10 cellular contexts compared by ENCODE assay signal in genomic region chr15:74773731-74774252, GRCh38. TPM values are rescaled to one million over a fixed set of nuclear protein-coding genes. Genes with fewer than 3 reads are reported as not detected.
A peak's percentile ranks its signal among the peaks of the same experiment; 100 is the strongest.
DNase-seq lines count a peak whose midpoint lies in the region; ATAC-seq and TF ChIP-seq lines count a peak whose summit lies in the region.
"Had no signal": no experiment of that assay in that cellular context is flagged by ENCODE, and none has a peak within 500 bp of the region (broad histone marks: within the 10 kb centered on the region; RNA-seq: fewer than 3 reads in every experiment).

No MANE protein-coding gene starts in this region.

- H3K27me3 ChIP-seq in neural progenitor cell, result peaks cover 16% of the 10 kb centered on the region
- H3K27me3 ChIP-seq: pancreas had no signal

- no peaks in the 10 kb centered on the region for H3K9me3 ChIP-seq in neural progenitor cell (ENCODE audit: low read depth)
- H3K9me3 ChIP-seq: pancreas had no signal

- H3K36me3 ChIP-seq in neural progenitor cell, result no peaks in the 10 kb centered on the region
- H3K36me3 ChIP-seq: pancreas had no signal

- peaks cover 28% of the 10 kb centered on the region for H3K4me1 ChIP-seq in neural progenitor cell
- H3K4me1 ChIP-seq: pancreas had no signal

- no peak for ATAC-seq in GM19452 (IDR thresholded peaks at IDR 0.05; ENCODE audit: unreplicated experiment)
- ATAC-seq in HG03432 (IDR thresholded peaks at IDR 0.05; ENCODE audit: unreplicated experiment), result no peak
- ATAC-seq: pancreas had no signal

- no peak overlapping the region for H3K9ac ChIP-seq in neural progenitor cell

- peak overlapping the region; percentile 50 for H3K27ac Mint-ChIP-seq in T-helper 2 cell treated with Interferon-gamma antibody and Interleukin-4, amounts not matched to agents 5 μg/mL and 100 μg/mL, for 36 hours
- H3K27ac Mint-ChIP-seq in neural progenitor cell, result peak overlapping the region; percentile 94

- no peak for DNase-seq in T-helper 2 cell treated with Interferon-gamma antibody and Interleukin-4, amounts not matched to agents 5 μg/mL and 100 μg/mL, for 36 hours (ENCODE audit: low spot score)
- no peak for DNase-seq in T-helper 2 cell
- DNase-seq in NAMALWA (ENCODE audit: low spot score), result peak; percentile 31
- peak; percentile 26 for DNase-seq in astrocyte of the hippocampus (ENCODE audit: low read depth, low spot score)
- peak; percentile 73 for DNase-seq in neural progenitor cell (ENCODE audit: low spot score)
- DNase-seq in DMS53 treated with DMSO at 0.1 percent for 48 hours (lab: John Stamatoyannopoulos, UW; ENCODE audit: unreplicated experiment), result no peak
- DNase-seq: NCI-H2029, pancreas had no signal

- no peak overlapping the region for H3K4me3 Mint-ChIP-seq in T-helper 2 cell treated with Interferon-gamma antibody and Interleukin-4, amounts not matched to agents 5 μg/mL and 100 μg/mL, for 36 hours
- peak overlapping the region; percentile 52 for H3K4me3 Mint-ChIP-seq in neural progenitor cell

- peaks cover 26% of the 10 kb centered on the region for H3F3A ChIP-seq in neural progenitor cell (ENCODE audit: low read depth)

- H3K4me1 Mint-ChIP-seq in T-helper 2 cell treated with Interferon-gamma antibody and Interleukin-4, amounts not matched to agents 5 μg/mL and 100 μg/mL, for 36 hours (ENCODE audit: low read depth), result peaks cover 62% of the 10 kb centered on the region
- peaks cover 63% of the 10 kb centered on the region for H3K4me1 Mint-ChIP-seq in neural progenitor cell

- H3K79me2 ChIP-seq in neural progenitor cell (ENCODE audit: low read depth), result no peaks in the 10 kb centered on the region

- peaks cover under 1% of the 10 kb centered on the region for H3K27me3 Mint-ChIP-seq in T-helper 2 cell treated with Interferon-gamma antibody and Interleukin-4, amounts not matched to agents 5 μg/mL and 100 μg/mL, for 36 hours (ENCODE audit: low read depth)
- H3K27me3 Mint-ChIP-seq in neural progenitor cell (ENCODE audit: insufficient read depth, low read depth), result peaks cover 21% of the 10 kb centered on the region

- peaks cover 3% of the 10 kb centered on the region for H3K36me3 Mint-ChIP-seq in T-helper 2 cell treated with Interferon-gamma antibody and Interleukin-4, amounts not matched to agents 5 μg/mL and 100 μg/mL, for 36 hours (ENCODE audit: low read depth)
- no peaks in the 10 kb centered on the region for H3K36me3 Mint-ChIP-seq in neural progenitor cell

- H2AFZ ChIP-seq in neural progenitor cell (replicated peaks), result no peak overlapping the region

- TF ChIP-seq CTCF in neural progenitor cell (IDR thresholded peaks at IDR 0.05), result no peak

- H4K20me1 ChIP-seq in neural progenitor cell (ENCODE audit: low read depth), result no peaks in the 10 kb centered on the region

- H3K27ac ChIP-seq in neural progenitor cell, result no peak overlapping the region
- H3K27ac ChIP-seq: pancreas had no signal

- H3K9me3 Mint-ChIP-seq in T-helper 2 cell treated with Interferon-gamma antibody and Interleukin-4, amounts not matched to agents 5 μg/mL and 100 μg/mL, for 36 hours, result no peaks in the 10 kb centered on the region
- H3K9me3 Mint-ChIP-seq in neural progenitor cell, result no peaks in the 10 kb centered on the region

- H3K4me2 ChIP-seq in neural progenitor cell, result peak overlapping the region; percentile 33

- H3K4me3 ChIP-seq in neural progenitor cell, result no peak overlapping the region
- H3K4me3 ChIP-seq: pancreas had no signal

RNA-seq across cellular contexts. Expression of gene CSK, which starts 8.1 kb away (rescaled TPM):
- total RNA-seq in neural progenitor cell (ENCODE audit: low replicate concordance), result 18.3 and 25.4 TPM in 2 replicates

RNA-seq across cellular contexts. Expression of gene CYP1A2, which starts 25.1 kb away (rescaled TPM):
- total RNA-seq in neural progenitor cell (ENCODE audit: low replicate concordance), result not detected in 2 replicates

RNA-seq across cellular contexts. Expression of gene LMAN1L, which starts 38.8 kb away (rescaled TPM):
- total RNA-seq in neural progenitor cell (ENCODE audit: low replicate concordance), result not detected in 2 replicates

RNA-seq across cellular contexts. Expression of gene CYP1A1, which starts 48.5 kb away (rescaled TPM):
- 0.15 TPM in 1 of 2 replicates, not detected in the other for total RNA-seq in neural progenitor cell (ENCODE audit: low replicate concordance)

RNA-seq across cellular contexts. Expression of gene CPLX3, which starts 52.6 kb away (rescaled TPM):
- not detected in 2 replicates for total RNA-seq in neural progenitor cell (ENCODE audit: low replicate concordance)
- total RNA-seq: pancreas had no signal

Comparison
In these comparisons a context has a peak if more than half of its experiments do, and no peak if none do; other contexts are left out.
1. DNase-seq: peak in NAMALWA (single experiment), astrocyte of the hippocampus (single experiment) and neural progenitor cell (single experiment); none in T-helper 2 cell treated with Interferon-gamma antibody and Interleukin-4, amounts not matched to agents 5 μg/mL and 100 μg/mL, for 36 hours (single experiment), T-helper 2 cell (0 of 5) and DMS53 treated with DMSO at 0.1 percent for 48 hours (single experiment).